Comparison of ENCODE assay signal across 8 cellular contexts in genomic region chr11:122882809-122883681, GRCh38. TPM values are rescaled to one million over a fixed set of nuclear protein-coding genes. Genes with fewer than 3 reads are reported as not detected.
A peak's percentile ranks its signal among the peaks of the same experiment; 100 is the strongest.
DNase-seq lines count a peak whose midpoint lies in the region; ATAC-seq and TF ChIP-seq lines count a peak whose summit lies in the region.

No MANE protein-coding gene starts in this region.

- H3K36me3 Mint-ChIP-seq in CD8-positive, alpha-beta memory T cell = peaks cover 0 to 22% (median 9%) of the 10 kb centered on the region in 3 donors
- peaks cover 4% of the 10 kb centered on the region for H3K36me3 Mint-ChIP-seq in activated T-helper 1 cell treated with anti-CD3 and anti-CD28 coated beads, Interleukin-12 subunit alpha, Interleukin-12 subunit beta, Interleukin-2, Interleukin-4 antibody, amounts not matched to agents 30 ng/mL and 10 ng/mL and 1 ng/mL, durations not matched to agents 14 hours and 24 hours and 36 hours (ENCODE audit: low read depth)
- no peaks in the 10 kb centered on the region for H3K36me3 Mint-ChIP-seq in natural killer cell

- no peaks in the 10 kb centered on the region for H3K27me3 Mint-ChIP-seq in CD8-positive, alpha-beta memory T cell
- H3K27me3 Mint-ChIP-seq in activated T-helper 1 cell treated with anti-CD3 and anti-CD28 coated beads, Interleukin-12 subunit alpha, Interleukin-12 subunit beta, Interleukin-2, Interleukin-4 antibody, amounts not matched to agents 30 ng/mL and 10 ng/mL and 1 ng/mL, durations not matched to agents 14 hours and 24 hours and 36 hours (ENCODE audit: insufficient read depth) = peaks cover 9% of the 10 kb centered on the region
- H3K27me3 Mint-ChIP-seq in natural killer cell (ENCODE audit: low read depth in 2 of 2) = peaks cover 17 to 21% of the 10 kb centered on the region in 2 donors

- peak overlapping the region; percentile 83 for H3K4me3 ChIP-seq in CD8-positive, alpha-beta memory T cell (ENCODE audit: low read length)
- H3K4me3 ChIP-seq in H7 (ENCODE audit: insufficient read depth, low read depth, low read length) = peak overlapping the region; percentile 75
- H3K4me3 ChIP-seq in fibroblast of pulmonary artery (replicated peaks; ENCODE audit: low read depth, low read length) = peak overlapping the region; percentile 61

- intact Hi-C loops in activated T-helper 1 cell treated with anti-CD3 and anti-CD28 coated beads, Interleukin-12 subunit alpha, Interleukin-12 subunit beta, Interleukin-2, Interleukin-4 antibody, amounts not matched to agents 30 ng/mL and 10 ng/mL and 1 ng/mL, durations not matched to agents 14 hours and 24 hours and 36 hours (cut with micrococcal nuclease) = loop anchor here (2.0 to 5.0 kb wide), 2 partner anchors 26 to 99 kb away; partner anchors contain the start of gene BSX
- intact Hi-C loops in natural killer cell (cut with micrococcal nuclease) = no loop called here

- peak overlapping the region; percentile 88 to 96 (median 90) for H3K4me3 Mint-ChIP-seq in CD8-positive, alpha-beta memory T cell
- H3K4me3 Mint-ChIP-seq in activated T-helper 1 cell treated with anti-CD3 and anti-CD28 coated beads, Interleukin-12 subunit alpha, Interleukin-12 subunit beta, Interleukin-2, Interleukin-4 antibody, amounts not matched to agents 30 ng/mL and 10 ng/mL and 1 ng/mL, durations not matched to agents 14 hours and 24 hours and 36 hours = peak overlapping the region; percentile 84
- peak overlapping the region; percentile 90 for H3K4me3 Mint-ChIP-seq in natural killer cell

- CTCF ChIA-PET in CD8-positive, alpha-beta memory T cell (lab: Charles Lee) = interaction anchor here (0.7 to 1.4 kb wide), 4 partner anchors 11 to 364 kb away, joined by 3 to 5 read pairs (median 3); no protein-coding TSS in a partner anchor

- H3K4me1 ChIP-seq in CD8-positive, alpha-beta memory T cell (ENCODE audit: insufficient read depth, low read length) = peaks cover 11% of the 10 kb centered on the region

- no peaks in the 10 kb centered on the region for H3K36me3 ChIP-seq in CD8-positive, alpha-beta memory T cell (ENCODE audit: insufficient read depth, low read length)
- H3K36me3 ChIP-seq in H7 (replicated peaks; ENCODE audit: control insufficient read depth, insufficient read depth, low read length) = no peaks in the 10 kb centered on the region

- POLR2A ChIA-PET in CD8-positive, alpha-beta memory T cell (lab: Charles Lee) = interaction anchor here (0.6 to 2.0 kb wide), 5 partner anchors 30 to 548 kb away, joined by 3 to 7 read pairs (median 4); partner anchors contain the start of gene HSPA8

- H3K27me3 ChIP-seq in CD8-positive, alpha-beta memory T cell (ENCODE audit: insufficient read depth, low read length, poor library complexity, severe bottlenecking) = no peaks in the 10 kb centered on the region
- peaks cover 7% of the 10 kb centered on the region; the same call in 1 of the 2 replicates for H3K27me3 ChIP-seq in H7 (ENCODE audit: control insufficient read depth, insufficient read depth, low read length)

- TF ChIP-seq CTCF in fibroblast of pulmonary artery (IDR thresholded peaks at IDR 0.05; ENCODE audit: low read length, missing control alignments) (no peak), natural killer cell (IDR thresholded peaks at IDR 0.05) (no peak)

- H3K4me1 Mint-ChIP-seq in CD8-positive, alpha-beta memory T cell = peaks cover 37 to 60% (median 53%) of the 10 kb centered on the region in 3 donors
- H3K4me1 Mint-ChIP-seq in activated T-helper 1 cell treated with anti-CD3 and anti-CD28 coated beads, Interleukin-12 subunit alpha, Interleukin-12 subunit beta, Interleukin-2, Interleukin-4 antibody, amounts not matched to agents 30 ng/mL and 10 ng/mL and 1 ng/mL, durations not matched to agents 14 hours and 24 hours and 36 hours (ENCODE audit: low read depth) = peaks cover 28% of the 10 kb centered on the region
- peaks cover 15 to 17% of the 10 kb centered on the region in 2 donors for H3K4me1 Mint-ChIP-seq in natural killer cell

- H3K27ac Mint-ChIP-seq in CD8-positive, alpha-beta memory T cell = peak overlapping the region; percentile 84 to 96 (median 94)
- peak overlapping the region; percentile 75 for H3K27ac Mint-ChIP-seq in activated T-helper 1 cell treated with anti-CD3 and anti-CD28 coated beads, Interleukin-12 subunit alpha, Interleukin-12 subunit beta, Interleukin-2, Interleukin-4 antibody, amounts not matched to agents 30 ng/mL and 10 ng/mL and 1 ng/mL, durations not matched to agents 14 hours and 24 hours and 36 hours
- H3K27ac Mint-ChIP-seq in natural killer cell = peak overlapping the region; percentile 63 to 82

- no peaks in the 10 kb centered on the region for H3K9me3 Mint-ChIP-seq in CD8-positive, alpha-beta memory T cell
- H3K9me3 Mint-ChIP-seq in activated T-helper 1 cell treated with anti-CD3 and anti-CD28 coated beads, Interleukin-12 subunit alpha, Interleukin-12 subunit beta, Interleukin-2, Interleukin-4 antibody, amounts not matched to agents 30 ng/mL and 10 ng/mL and 1 ng/mL, durations not matched to agents 14 hours and 24 hours and 36 hours = no peaks in the 10 kb centered on the region
- H3K9me3 Mint-ChIP-seq in natural killer cell = no peaks in the 10 kb centered on the region

- H3K9me3 ChIP-seq in CD8-positive, alpha-beta memory T cell (ENCODE audit: low read length) = no peaks in the 10 kb centered on the region

- peak; percentile 59 to 73 (median 72) for ATAC-seq in natural killer cell
- peak; percentile 58 for ATAC-seq in stimulated activated naive CD8-positive, alpha-beta T cell treated with anti-CD3 and anti-CD28 coated beads, Interleukin-15, Interleukin-2, amounts not matched to agents 100 U/mL and 50 U/mL, for 24 hours
- no peak for ATAC-seq in HG02588 (IDR thresholded peaks at IDR 0.05; ENCODE audit: unreplicated experiment)

- DNase-seq in CD8-positive, alpha-beta memory T cell = peak; percentile 33 to 74 (median 56)
- peak; percentile 84 for DNase-seq in H7
- DNase-seq in NOMO-1 (lab: John Stamatoyannopoulos, UW; ENCODE audit: unreplicated experiment in 2 of 2) = peak; percentile 54 to 78
- DNase-seq in activated T-helper 1 cell treated with anti-CD3 and anti-CD28 coated beads, Interleukin-12 subunit alpha, Interleukin-12 subunit beta, Interleukin-2, Interleukin-4 antibody, amounts not matched to agents 30 ng/mL and 10 ng/mL and 1 ng/mL, durations not matched to agents 14 hours and 24 hours and 36 hours (ENCODE audit: low spot score) = peak; percentile 36
- peak; percentile 64 for DNase-seq in fibroblast of pulmonary artery (ENCODE audit: low read depth)
- peak; percentile 41 for DNase-seq in natural killer cell
- peak; percentile 65 for DNase-seq in stimulated activated naive CD8-positive, alpha-beta T cell treated with anti-CD3 and anti-CD28 coated beads, Interleukin-15, Interleukin-2, amounts not matched to agents 100 U/mL and 50 U/mL, for 24 hours

- peak overlapping the region; percentile 69 for H3K27ac ChIP-seq in CD8-positive, alpha-beta memory T cell (ENCODE audit: low read depth, low read length)

RNA-seq across cellular contexts. Expression of gene JHY, which starts 0.5 kb away (rescaled TPM):
- 1 to 10 TPM; 4.3 to 4.9 TPM for total RNA-seq in CD8-positive, alpha-beta memory T cell
- 7.6 TPM for polyA plus RNA-seq in CD8-positive, alpha-beta memory T cell
- 1.4 and 2.4 TPM in 2 replicates for total RNA-seq in H7 (2014; rRNA removed; shearing (Covaris generic))
- total RNA-seq in activated T-helper 1 cell treated with anti-CD3 and anti-CD28 coated beads, Interleukin-12 subunit alpha, Interleukin-12 subunit beta, Interleukin-2, Interleukin-4 antibody, amounts not matched to agents 30 ng/mL and 10 ng/mL and 1 ng/mL, durations not matched to agents 14 hours and 24 hours and 36 hours = 0.71 and 0.91 TPM in 2 replicates
- 1 to 10 TPM in 2 of 3 donors, under 1 TPM in 1; 0.88 to 1.5 (median 1.2) TPM for total RNA-seq in natural killer cell

RNA-seq across cellular contexts. Expression of gene CRTAM, which starts 44.7 kb away (rescaled TPM):
- 10 to 100 TPM; 71.9 to 72.1 TPM for total RNA-seq in CD8-positive, alpha-beta memory T cell
- polyA plus RNA-seq in CD8-positive, alpha-beta memory T cell = 65.0 TPM
- total RNA-seq in H7 (2014; rRNA removed; shearing (Covaris generic)) = 0.07 and 0.18 TPM in 2 replicates
- 8.5 and 8.7 TPM in 2 replicates for total RNA-seq in activated T-helper 1 cell treated with anti-CD3 and anti-CD28 coated beads, Interleukin-12 subunit alpha, Interleukin-12 subunit beta, Interleukin-2, Interleukin-4 antibody, amounts not matched to agents 30 ng/mL and 10 ng/mL and 1 ng/mL, durations not matched to agents 14 hours and 24 hours and 36 hours
- total RNA-seq in natural killer cell = 1 to 10 TPM; 3.3 to 6.5 (median 5.4) TPM
